ENCODE assay signal across 18 cellular contexts in genomic region chr7:101563198-101563901, GRCh38.
"Had no signal": no experiment of that assay in that cellular context is flagged by ENCODE, and none has a peak within 500 bp of the region (broad histone marks: within the 10 kb centered on the region; RNA-seq: fewer than 3 reads in every experiment).

No MANE protein-coding gene starts in this region.

- H3K36me3 ChIP-seq: right lobe of liver, spleen, upper lobe of left lung had no signal

- H3K27ac ChIP-seq: psoas muscle, right lobe of liver, spleen, upper lobe of left lung had no signal

- H3K4me1 ChIP-seq: psoas muscle, right lobe of liver, upper lobe of left lung had no signal

- H3K9me3 ChIP-seq: psoas muscle, right lobe of liver, upper lobe of left lung had no signal

- H3K4me3 ChIP-seq: psoas muscle, right lobe of liver, spleen, upper lobe of left lung had no signal

- DNase-seq: activated CD4-positive, alpha-beta T cell treated with anti-CD3 and anti-CD28 coated beads, Interleukin-2, amount 10 ng/mL, durations not matched to agents 24 days and 14 days; activated naive CD4-positive, alpha-beta T cell treated with anti-CD3 and anti-CD28 coated beads, Interleukin-2, amount 50 U/mL, for 16 hours; activated T-cell treated with anti-CD3 and anti-CD28 coated beads for 4 hours; central memory CD4-positive, alpha-beta T cell; dermis blood vessel endothelial cell; erythroblast; hippocampal formation; left cardiac atrium; natural killer cell; occipital lobe; psoas muscle; right lobe of liver; spleen; stimulated activated CD4-positive, alpha-beta T cell treated with anti-CD3 and anti-CD28 coated beads, Interleukin-1b, Interleukin-23, amount 100 ng/mL, for 48 hours; stimulated activated naive CD4-positive, alpha-beta T cell; substantia nigra; T-cell had no signal

- H3K27me3 ChIP-seq: right lobe of liver, upper lobe of left lung had no signal

- ATAC-seq: left cardiac atrium, T-cell had no signal
